1 cellular context compared by ENCODE assay signal in the genomic region with DNA sequence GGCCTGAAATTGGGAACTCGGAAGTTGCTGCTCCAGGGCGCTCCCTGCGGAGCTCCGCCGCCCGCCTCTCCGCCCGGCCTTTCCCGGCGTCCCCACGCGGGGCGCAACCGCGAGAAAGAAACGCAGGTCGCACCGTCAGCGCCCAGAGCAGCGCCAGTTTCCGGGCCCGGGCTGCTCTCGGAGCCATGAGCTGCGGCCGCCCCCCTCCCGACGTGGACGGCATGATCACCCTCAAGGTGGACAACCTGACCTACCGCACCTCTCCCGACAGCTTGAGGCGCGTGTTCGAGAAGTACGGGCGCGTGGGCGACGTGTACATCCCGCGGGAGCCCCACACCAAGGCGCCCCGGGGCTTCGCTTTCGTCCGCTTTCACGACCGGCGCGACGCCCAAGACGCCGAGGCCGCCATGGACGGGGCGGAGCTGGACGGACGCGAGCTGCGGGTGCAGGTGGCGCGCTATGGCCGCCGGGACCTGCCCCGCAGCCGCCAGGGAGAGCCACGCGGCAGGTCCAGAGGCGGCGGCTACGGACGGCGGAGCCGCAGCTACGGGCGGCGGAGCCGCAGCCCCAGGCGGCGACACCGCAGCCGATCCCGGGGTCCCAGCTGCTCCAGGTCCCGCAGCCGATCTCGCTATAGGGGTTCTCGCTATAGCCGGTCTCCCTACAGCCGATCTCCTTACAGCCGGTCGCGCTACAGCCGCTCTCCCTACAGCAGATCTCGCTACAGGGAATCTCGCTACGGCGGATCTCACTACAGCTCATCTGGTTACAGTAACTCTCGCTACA.
A peak's percentile ranks its signal among the peaks of the same experiment; 100 is the strongest.
TF ChIP-seq lines count a peak whose summit lies in the region.

No MANE protein-coding gene starts in this region.

TF ChIP-seq in endothelial cell of umbilical vein, 7 proteins besides CTCF, POLR2A, EP300 and RAD21:
- TF ChIP-seq JUN (IDR thresholded peaks at IDR 0.05; ENCODE audit: borderline replicate concordance, insufficient read depth, insufficient read length, low read depth), result no peak
- no peak for TF ChIP-seq EZH2 (IDR thresholded peaks at IDR 0.05; ENCODE audit: borderline replicate concordance, low read depth, low read length, severe bottlenecking)
- TF ChIP-seq POLR2AphosphoS5 (IDR thresholded peaks at IDR 0.05; ENCODE audit: insufficient read depth, low read depth, low read length), result peak; percentile 58
- TF ChIP-seq MYC (IDR thresholded peaks at IDR 0.05; ENCODE audit: low read depth, low read length), result no peak
- TF ChIP-seq GATA2 (IDR thresholded peaks at IDR 0.05; ENCODE audit: insufficient read depth, insufficient read length, low read depth, low read length), result no peak
- TF ChIP-seq, protein P1, sequence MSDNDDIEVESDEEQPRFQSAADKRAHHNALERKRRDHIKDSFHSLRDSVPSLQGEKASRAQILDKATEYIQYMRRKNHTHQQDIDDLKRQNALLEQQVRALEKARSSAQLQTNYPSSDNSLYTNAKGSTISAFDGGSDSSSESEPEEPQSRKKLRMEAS (IDR thresholded peaks at IDR 0.05; ENCODE audit: insufficient read depth, insufficient read length), result peak; percentile 1
- TF ChIP-seq FOS (IDR thresholded peaks at IDR 0.05; ENCODE audit: borderline replicate concordance, insufficient read depth, low read length), result no peak
